Comparison of ENCODE assay signal across 1 cellular context in the genomic region with DNA sequence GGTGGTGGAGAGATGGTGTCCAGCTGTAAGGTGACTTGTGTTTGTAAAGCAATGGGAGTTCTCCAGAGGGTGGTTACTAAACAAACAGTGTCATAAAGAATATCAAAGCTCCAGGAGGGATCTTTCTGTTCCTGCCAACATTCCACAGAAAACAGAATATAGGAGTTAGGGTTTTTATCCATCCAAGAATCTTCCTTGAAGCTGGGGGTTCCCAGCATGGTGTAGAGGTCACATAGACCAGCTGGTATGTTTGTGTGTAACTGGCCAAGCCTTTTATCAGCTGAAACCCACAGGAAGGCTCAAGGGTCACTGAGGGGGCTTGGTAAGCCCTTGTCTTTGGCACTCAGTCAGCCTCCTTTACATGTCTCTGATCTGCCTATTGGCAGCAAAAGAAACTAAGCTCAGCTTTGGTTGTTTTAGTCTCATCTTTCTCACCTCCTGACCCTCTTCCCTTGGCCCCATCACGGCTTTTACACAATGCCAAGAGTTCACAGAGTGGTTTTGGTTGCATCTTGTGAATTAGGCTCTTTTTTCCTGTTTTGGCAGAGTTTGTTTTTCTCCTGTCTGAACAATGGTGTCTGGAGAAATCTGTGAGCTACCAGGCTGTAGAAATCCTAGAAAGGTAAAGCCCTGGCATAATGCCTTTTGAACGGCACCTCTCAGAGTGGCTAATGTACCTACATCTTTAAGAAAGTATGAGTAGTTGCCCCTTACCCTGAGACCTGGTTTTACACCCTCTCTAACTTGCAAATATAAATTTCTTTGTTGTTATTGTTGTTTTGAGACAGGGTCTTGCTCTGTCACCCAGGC.
TF ChIP-seq lines count a peak whose summit lies in the region.

No MANE protein-coding gene starts in this region.

TF ChIP-seq in IMR-90, 13 proteins besides CTCF, POLR2A, EP300 and RAD21:
- TF ChIP-seq RCOR1 (IDR thresholded peaks at IDR 0.05; ENCODE audit: insufficient replicate concordance, low read length) (no peak), MXI1 (IDR thresholded peaks at IDR 0.05; ENCODE audit: borderline replicate concordance, low read depth, low read length) (no peak), RFX5 (IDR thresholded peaks at IDR 0.05; ENCODE audit: low read depth, low read length) (no peak), MAZ (IDR thresholded peaks at IDR 0.05; ENCODE audit: borderline replicate concordance, low read depth, low read length) (no peak), MAFK (IDR thresholded peaks at IDR 0.05; ENCODE audit: low read depth, low read length) (no peak), CHD1 (IDR thresholded peaks at IDR 0.05; ENCODE audit: low read depth, low read length) (no peak)
- TF ChIP-seq, protein P1, sequence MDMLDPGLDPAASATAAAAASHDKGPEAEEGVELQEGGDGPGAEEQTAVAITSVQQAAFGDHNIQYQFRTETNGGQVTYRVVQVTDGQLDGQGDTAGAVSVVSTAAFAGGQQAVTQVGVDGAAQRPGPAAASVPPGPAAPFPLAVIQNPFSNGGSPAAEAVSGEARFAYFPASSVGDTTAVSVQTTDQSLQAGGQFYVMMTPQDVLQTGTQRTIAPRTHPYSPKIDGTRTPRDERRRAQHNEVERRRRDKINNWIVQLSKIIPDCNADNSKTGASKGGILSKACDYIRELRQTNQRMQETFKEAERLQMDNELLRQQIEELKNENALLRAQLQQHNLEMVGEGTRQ (IDR thresholded peaks at IDR 0.05; ENCODE audit: low read depth, low read length), result no peak
TF ChIP-seq in IMR-90: peak in this region for 0.
